Comparison of ENCODE assay signal across 1 cellular context in genomic region chr21:44702973-44703730, GRCh38.
TF ChIP-seq lines count a peak whose summit lies in the region.

No MANE protein-coding gene starts in this region.

TF ChIP-seq in HepG2, 621 proteins besides CTCF, POLR2A, EP300 and RAD21 (continues in another document):
- TF ChIP-seq RERE (CRISPR knock-in tag; IDR thresholded peaks at IDR 0.05; ENCODE audit: low read depth) (no peak), CENPBD1 (CRISPR knock-in tag; IDR thresholded peaks at IDR 0.05; ENCODE audit: borderline replicate concordance, low read depth) (no peak), MIER2 (CRISPR knock-in tag; IDR thresholded peaks at IDR 0.05) (no peak), JUND (CRISPR knock-in tag; IDR thresholded peaks at IDR 0.05) (no peak), NFKB2 (CRISPR knock-in tag; IDR thresholded peaks at IDR 0.05; ENCODE audit: borderline replicate concordance) (peak; percentile 55; the same call in 1 of the 2 replicates), ZNF761 (CRISPR knock-in tag; conservative IDR thresholded peaks at IDR 0.05) (no peak), ZSCAN25 (CRISPR knock-in tag; IDR thresholded peaks at IDR 0.05) (peak; percentile 65; the same call in 1 of the 2 replicates), LBX2 (CRISPR knock-in tag; IDR thresholded peaks at IDR 0.05; ENCODE audit: borderline replicate concordance) (no peak), ZNF337 (CRISPR knock-in tag; IDR thresholded peaks at IDR 0.05; ENCODE audit: borderline replicate concordance, low read depth) (no peak), TP53 (CRISPR knock-in tag; conservative IDR thresholded peaks at IDR 0.05) (no peak), STAT5B (CRISPR knock-in tag; IDR thresholded peaks at IDR 0.05) (no peak), POLR2AphosphoS5 (IDR thresholded peaks at IDR 0.05; ENCODE audit: low read depth, low read length) (no peak), GMEB2 (CRISPR knock-in tag; IDR thresholded peaks at IDR 0.05; ENCODE audit: low read depth) (no peak), ZNF383 (CRISPR knock-in tag; IDR thresholded peaks at IDR 0.05; ENCODE audit: borderline replicate concordance) (no peak), ZNF17 (CRISPR knock-in tag; IDR thresholded peaks at IDR 0.05) (no peak), KDM5B (CRISPR knock-in tag; IDR thresholded peaks at IDR 0.05; ENCODE audit: borderline replicate concordance) (peak; percentile 51; the same call in 1 of the 2 replicates), THYN1 (CRISPR knock-in tag; IDR thresholded peaks at IDR 0.05; ENCODE audit: borderline replicate concordance, low read depth) (no peak), NFIC (IDR thresholded peaks at IDR 0.05; ENCODE audit: low read length) (no peak), ZNF317 (CRISPR knock-in tag; IDR thresholded peaks at IDR 0.05) (0 out of 2 replicates have a peak, but pooled peaks have one; percentile 29), TCF7 (IDR thresholded peaks at IDR 0.05; ENCODE audit: low read depth) (no peak), ZBTB8A (CRISPR knock-in tag; IDR thresholded peaks at IDR 0.05; ENCODE audit: borderline replicate concordance, low read depth) (no peak), ZNF276 (CRISPR knock-in tag; IDR thresholded peaks at IDR 0.05; ENCODE audit: low read depth) (0 out of 2 replicates have a peak, but pooled peaks have one; percentile 35), ZKSCAN1 (IDR thresholded peaks at IDR 0.05; ENCODE audit: low read length) (no peak), ZNF564 (CRISPR knock-in tag; IDR thresholded peaks at IDR 0.05) (0 out of 2 replicates have a peak, but pooled peaks have one; percentile 31), ZNF430 (CRISPR knock-in tag; IDR thresholded peaks at IDR 0.05) (peak; percentile 66; the same call in 1 of the 2 replicates), SNAPC5 (CRISPR knock-in tag; IDR thresholded peaks at IDR 0.05; ENCODE audit: borderline replicate concordance) (no peak), SUZ12 (IDR thresholded peaks at IDR 0.05; ENCODE audit: low read depth, low read length) (no peak), SRF (IDR thresholded peaks at IDR 0.05; ENCODE audit: low read depth, low read length) (no peak), FOXO1 (CRISPR knock-in tag; IDR thresholded peaks at IDR 0.05) (no peak; the same call in 1 of the 2 replicates), ZNF501 (CRISPR knock-in tag; IDR thresholded peaks at IDR 0.05) (peak; percentile 29; the same call in 1 of the 2 replicates), ZNF713 (CRISPR knock-in tag; IDR thresholded peaks at IDR 0.05) (no peak), ZC3H13 (CRISPR knock-in tag; IDR thresholded peaks at IDR 0.05) (no peak), KDM5A (IDR thresholded peaks at IDR 0.05; ENCODE audit: borderline replicate concordance, low read length) (no peak), PLRG1 (conservative IDR thresholded peaks at IDR 0.05) (no peak), ZBTB26 (CRISPR knock-in tag; IDR thresholded peaks at IDR 0.05; ENCODE audit: borderline replicate concordance) (peak; percentile 81; the same call in 1 of the 2 replicates), ARNT2 (CRISPR knock-in tag; IDR thresholded peaks at IDR 0.05; ENCODE audit: low read depth) (no peak), HNF4G (IDR thresholded peaks at IDR 0.05; ENCODE audit: borderline replicate concordance, low read depth, low read length) (no peak), HNF4G (CRISPR knock-in tag; IDR thresholded peaks at IDR 0.05; ENCODE audit: borderline replicate concordance, low read depth) (no peak), MEF2D (CRISPR knock-in tag; IDR thresholded peaks at IDR 0.05) (peak; percentile 30; the same call in 1 of the 2 replicates), ZNF772 (CRISPR knock-in tag; IDR thresholded peaks at IDR 0.05) (no peak), STAT6 (CRISPR knock-in tag; IDR thresholded peaks at IDR 0.05; ENCODE audit: borderline replicate concordance) (no peak), MAFG (CRISPR knock-in tag; IDR thresholded peaks at IDR 0.05) (no peak), HOXA3 (CRISPR knock-in tag; IDR thresholded peaks at IDR 0.05) (peak; percentile 37; the same call in 1 of the 2 replicates), ZBTB37 (CRISPR knock-in tag; IDR thresholded peaks at IDR 0.05) (no peak), PCBP1 (IDR thresholded peaks at IDR 0.05; ENCODE audit: borderline replicate concordance, low read depth, low read length) (no peak), BCL3 (CRISPR knock-in tag; IDR thresholded peaks at IDR 0.05) (peak; percentile 86), HNRNPUL1 (IDR thresholded peaks at IDR 0.05; ENCODE audit: low read depth, low read length) (no peak), CSRNP1 (CRISPR knock-in tag; IDR thresholded peaks at IDR 0.05) (no peak), MZF1 (CRISPR knock-in tag; IDR thresholded peaks at IDR 0.05; ENCODE audit: borderline replicate concordance) (no peak), ZNF496 (CRISPR knock-in tag; IDR thresholded peaks at IDR 0.05; ENCODE audit: insufficient replicate concordance) (no peak)
